In genomic region chr15:75302753-75303152, GRCh38 we compare ENCODE assay signal across 4 cellular contexts. TPM values are rescaled to one million over a fixed set of nuclear protein-coding genes. Genes with fewer than 3 reads are reported as not detected.
"Had no signal": no experiment of that assay in that cellular context is flagged by ENCODE, and none has a peak within 500 bp of the region (broad histone marks: within the 10 kb centered on the region; RNA-seq: fewer than 3 reads in every experiment).

No MANE protein-coding gene starts in this region.

RNA-seq across cellular contexts. Expression of gene GOLGA6D, which starts 20.1 kb away (rescaled TPM):
- total RNA-seq: GM23248, H4, HFFc6 had no signal
- polyA plus RNA-seq: GM23248 had no signal

RNA-seq across cellular contexts. Expression of gene GOLGA6C, which starts 44.6 kb away (rescaled TPM):
- total RNA-seq: GM23248, H4, H9, HFFc6 had no signal
- polyA plus RNA-seq: GM23248 had no signal
